In the genomic region with DNA sequence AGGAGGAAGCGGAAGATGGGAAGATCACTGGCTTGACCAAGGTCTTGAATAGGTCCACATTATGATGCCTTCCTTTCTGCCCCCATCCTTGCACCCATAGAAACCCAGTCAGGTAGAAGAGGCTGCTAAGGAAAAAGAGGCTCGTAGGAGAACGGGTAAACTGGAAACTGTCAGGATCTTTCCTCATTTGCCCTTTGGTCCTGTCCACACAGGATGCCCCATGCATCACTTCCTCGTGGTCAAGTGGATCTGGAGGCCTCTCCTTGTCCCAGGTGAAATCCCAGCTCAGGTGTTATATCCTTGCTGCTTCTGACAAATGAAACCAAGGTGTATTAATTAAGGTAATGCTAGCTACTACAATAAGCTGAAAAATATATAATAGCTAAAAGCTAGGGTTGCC, we compare ENCODE assay signal across 20 cellular contexts. TPM values are rescaled to one million over a fixed set of nuclear protein-coding genes. Genes with fewer than 3 reads are reported as not detected.
"Had no signal": no experiment of that assay in that cellular context is flagged by ENCODE, and none has a peak within 500 bp of the region (broad histone marks: within the 10 kb centered on the region; RNA-seq: fewer than 3 reads in every experiment).

No MANE protein-coding gene starts in this region.

- H3K4me1 ChIP-seq: SJSA1 had no signal

- DNase-seq: KBM-7, MV-4-11, NCI-H1048, NCI-H1105, NCI-H1417, NCI-H1436 treated with DMSO at 0.1 percent for 48 hours, NCI-H1694, NCI-H187 treated with DMSO at 0.1 percent for 48 hours, NCI-H2029 treated with DMSO at 0.1 percent for 48 hours, NCI-H2171 treated with DMSO at 0.1 percent for 48 hours, NCI-H524, NCI-H69, NCI-H774, Right ventricle myocardium superior, RPMI8226, SIG-M5 had no signal

- H3K27me3 ChIP-seq: SJSA1 had no signal

- H3K9me3 ChIP-seq: SJSA1 had no signal

- H3K36me3 ChIP-seq: SJSA1 had no signal

- H3K4me3 ChIP-seq: SJSA1, SK-N-MC had no signal

- H3K27ac ChIP-seq: HL-60, SJSA1, SK-N-MC had no signal

RNA-seq across cellular contexts. Expression of a gene that starts 8.0 kb away (rescaled TPM):
- total RNA-seq: NCI-H460, SJSA1 had no signal
